ENCODE assay signal across 14 cellular contexts in the genomic region with DNA sequence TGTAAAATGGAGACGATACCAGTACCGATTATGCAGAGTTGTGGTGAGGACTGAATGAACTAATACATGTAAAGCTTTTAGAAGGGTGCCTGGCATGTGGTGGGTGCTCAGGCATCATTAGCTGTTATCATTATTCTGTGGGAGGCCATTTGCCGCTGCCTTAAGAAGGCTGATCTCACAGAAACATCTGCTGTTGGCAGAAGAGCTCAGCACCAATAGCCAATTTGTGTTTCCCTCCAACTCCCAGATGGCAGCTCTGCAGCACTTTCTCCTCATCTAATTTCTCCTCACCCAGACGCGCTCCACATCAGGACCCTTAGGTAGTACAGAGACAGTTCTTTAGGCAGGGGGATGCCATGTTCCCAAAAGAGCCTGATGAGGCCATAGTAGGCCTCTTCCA. TPM values are rescaled to one million over a fixed set of nuclear protein-coding genes. Genes with fewer than 3 reads are reported as not detected.
DNase-seq lines count a peak whose midpoint lies in the region; ATAC-seq and TF ChIP-seq lines count a peak whose summit lies in the region.
"Had no signal": no experiment of that assay in that cellular context is flagged by ENCODE, and none has a peak within 500 bp of the region (broad histone marks: within the 10 kb centered on the region; RNA-seq: fewer than 3 reads in every experiment).

No MANE protein-coding gene starts in this region.

- peaks cover 54% of the 10 kb centered on the region for H3K4me1 ChIP-seq in left ventricle myocardium inferior
- H3K4me1 ChIP-seq in smooth muscle cell (ENCODE audit: low read depth): peaks cover 16% of the 10 kb centered on the region

- H3K27ac ChIP-seq in RWPE1 (peak overlapping the region; percentile 81), left ventricle myocardium inferior (replicated peaks) (peak overlapping the region; percentile 92), smooth muscle cell (ENCODE audit: low read depth) (peak overlapping the region; percentile 77)

- DNase-seq in DMS 273 treated with DMSO at 0.1 percent for 48 hours (lab: John Stamatoyannopoulos, UW) (peak; percentile 50), RWPE1 (ENCODE audit: low spot score) (no peak), left ventricle myocardium inferior (no peak), smooth muscle cell (lab: John Stamatoyannopoulos, UW; ENCODE audit: unreplicated experiment) (no peak), ureter (ENCODE audit: low spot score) (no peak), left colon (no peak), cerebellum (ENCODE audit: low spot score) (no peak)
- DNase-seq: activated CD4-positive, alpha-beta T cell treated with anti-CD3 and anti-CD28 coated beads, Interleukin-2, amount 10 ng/mL, durations not matched to agents 7 days and 5 days; activated T-cell treated with anti-CD3 and anti-CD28 coated beads for 4 hours; central memory CD4-positive, alpha-beta T cell; effector memory CD8-positive, alpha-beta T cell; SHP77 treated with DMSO at 0.1 percent for 48 hours had no signal

- H3K79me2 ChIP-seq in smooth muscle cell (ENCODE audit: low read depth): no peaks in the 10 kb centered on the region

- no peak overlapping the region for H3K4me3 ChIP-seq in left ventricle myocardium inferior
- H3K4me3 ChIP-seq in smooth muscle cell: no peak overlapping the region
- H3K4me3 ChIP-seq: sigmoid colon had no signal

- H4K20me1 ChIP-seq in smooth muscle cell (ENCODE audit: low read depth): no peaks in the 10 kb centered on the region

- TF ChIP-seq CTCF in RWPE1 (conservative IDR thresholded peaks at IDR 0.05; ENCODE audit: low read depth) (no peak), left ventricle myocardium inferior (IDR thresholded peaks at IDR 0.05; ENCODE audit: borderline replicate concordance) (no peak), smooth muscle cell (IDR thresholded peaks at IDR 0.05; ENCODE audit: borderline replicate concordance, insufficient read depth, poor library complexity, severe bottlenecking) (no peak)

- ATAC-seq in left colon (no peak), HG03520 (IDR thresholded peaks at IDR 0.05; ENCODE audit: unreplicated experiment) (no peak)
- ATAC-seq: effector memory CD8-positive, alpha-beta T cell had no signal

- H3K27me3 ChIP-seq in left ventricle myocardium inferior (ENCODE audit: low read depth) (peaks cover 30% of the 10 kb centered on the region), smooth muscle cell (ENCODE audit: low read depth) (peaks cover 14% of the 10 kb centered on the region)
- H3K27me3 ChIP-seq: sigmoid colon had no signal

- H3K36me3 ChIP-seq in left ventricle myocardium inferior: no peaks in the 10 kb centered on the region
- H3K36me3 ChIP-seq in smooth muscle cell (ENCODE audit: low read depth): no peaks in the 10 kb centered on the region
- H3K36me3 ChIP-seq: sigmoid colon had no signal

- peak overlapping the region; percentile 85 for H2AFZ ChIP-seq in smooth muscle cell (ENCODE audit: low read depth)

- peaks cover 6% of the 10 kb centered on the region for H3F3A ChIP-seq in smooth muscle cell (ENCODE audit: low read depth)

- intact Hi-C loops in left ventricle myocardium inferior (cut with micrococcal nuclease) (no loop called here), left colon (cut with DNase I, micrococcal nuclease) (no loop called here)

- peak overlapping the region; percentile 69 for H3K4me2 ChIP-seq in smooth muscle cell

- CTCF ChIA-PET in RWPE1 (lab: Yijun Ruan, JAX): interaction anchor here (0.6 to 1.2 kb wide), 2 partner anchors 11 to 576 kb away, joined by 3 to 4 read pairs; no protein-coding TSS in a partner anchor

- POLR2A ChIA-PET in RWPE1 (lab: Yijun Ruan, JAX; ENCODE audit: low non-redundant PET): no interaction called here

- H3K9ac ChIP-seq in smooth muscle cell (ENCODE audit: low read depth): no peak overlapping the region

- H3K9me3 ChIP-seq in left ventricle myocardium inferior (replicated peaks) (no peaks in the 10 kb centered on the region), smooth muscle cell (replicated peaks; ENCODE audit: low read depth) (no peaks in the 10 kb centered on the region)
- H3K9me3 ChIP-seq: sigmoid colon had no signal

- WGBS in smooth muscle cell (ENCODE audit: low lambda C conversion rate): 85% methylated on average over 5 of the region's 5 CpGs

RNA-seq across cellular contexts. Expression of a gene that starts 15.8 kb away (rescaled TPM):
- total RNA-seq in left ventricle myocardium inferior (17.7 TPM), smooth muscle cell (23.2 and 42.6 TPM in 2 replicates), ureter (12.3 TPM), left colon (1 to 10 TPM; 2.5 to 4.3 TPM), cerebellum (23.7 TPM)
- polyA plus RNA-seq in smooth muscle cell: 29.6 and 47.7 TPM in 2 replicates
